In the genomic region with DNA sequence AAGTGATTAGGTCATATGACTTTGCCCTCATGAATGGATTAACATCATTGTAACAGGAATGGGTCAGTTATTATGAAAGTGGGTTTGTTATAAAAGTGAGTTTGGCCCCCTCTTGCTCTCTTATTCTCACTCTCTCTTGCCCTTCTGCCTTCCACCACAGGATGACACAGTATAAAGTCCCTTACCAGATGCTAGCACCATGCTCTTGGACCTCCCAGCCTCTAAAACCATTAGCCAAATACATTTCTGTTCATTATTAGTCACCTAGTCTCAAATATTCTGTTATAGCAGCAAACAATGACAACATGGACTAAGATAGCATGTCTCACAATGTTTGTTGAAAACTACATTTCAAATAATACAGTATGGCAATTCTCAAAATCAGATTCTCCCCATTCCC, we compare ENCODE assay signal across 1 cellular context.
TF ChIP-seq lines count a peak whose summit lies in the region.

No MANE protein-coding gene starts in this region.

TF ChIP-seq in GM12878, 131 proteins besides CTCF, POLR2A, EP300 and RAD21:
- TF ChIP-seq, protein P1, sequence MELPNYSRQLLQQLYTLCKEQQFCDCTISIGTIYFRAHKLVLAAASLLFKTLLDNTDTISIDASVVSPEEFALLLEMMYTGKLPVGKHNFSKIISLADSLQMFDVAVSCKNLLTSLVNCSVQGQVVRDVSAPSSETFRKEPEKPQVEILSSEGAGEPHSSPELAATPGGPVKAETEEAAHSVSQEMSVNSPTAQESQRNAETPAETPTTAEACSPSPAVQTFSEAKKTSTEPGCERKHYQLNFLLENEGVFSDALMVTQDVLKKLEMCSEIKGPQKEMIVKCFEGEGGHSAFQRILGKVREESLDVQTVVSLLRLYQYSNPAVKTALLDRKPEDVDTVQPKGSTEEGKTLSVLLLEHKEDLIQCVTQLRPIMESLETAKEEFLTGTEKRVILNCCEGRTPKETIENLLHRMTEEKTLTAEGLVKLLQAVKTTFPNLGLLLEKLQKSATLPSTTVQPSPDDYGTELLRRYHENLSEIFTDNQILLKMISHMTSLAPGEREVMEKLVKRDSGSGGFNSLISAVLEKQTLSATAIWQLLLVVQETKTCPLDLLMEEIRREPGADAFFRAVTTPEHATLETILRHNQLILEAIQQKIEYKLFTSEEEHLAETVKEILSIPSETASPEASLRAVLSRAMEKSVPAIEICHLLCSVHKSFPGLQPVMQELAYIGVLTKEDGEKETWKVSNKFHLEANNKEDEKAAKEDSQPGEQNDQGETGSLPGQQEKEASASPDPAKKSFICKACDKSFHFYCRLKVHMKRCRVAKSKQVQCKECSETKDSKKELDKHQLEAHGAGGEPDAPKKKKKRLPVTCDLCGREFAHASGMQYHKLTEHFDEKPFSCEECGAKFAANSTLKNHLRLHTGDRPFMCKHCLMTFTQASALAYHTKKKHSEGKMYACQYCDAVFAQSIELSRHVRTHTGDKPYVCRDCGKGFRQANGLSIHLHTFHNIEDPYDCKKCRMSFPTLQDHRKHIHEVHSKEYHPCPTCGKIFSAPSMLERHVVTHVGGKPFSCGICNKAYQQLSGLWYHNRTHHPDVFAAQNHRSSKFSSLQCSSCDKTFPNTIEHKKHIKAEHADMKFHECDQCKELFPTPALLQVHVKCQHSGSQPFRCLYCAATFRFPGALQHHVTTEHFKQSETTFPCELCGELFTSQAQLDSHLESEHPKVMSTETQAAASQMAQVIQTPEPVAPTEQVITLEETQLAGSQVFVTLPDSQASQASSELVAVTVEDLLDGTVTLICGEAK (IDR thresholded peaks at IDR 0.05; ENCODE audit: borderline replicate concordance), result no peak
- TF ChIP-seq SMAD5 (IDR thresholded peaks at IDR 0.05; ENCODE audit: low read depth) (no peak), MYB (IDR thresholded peaks at IDR 0.05; ENCODE audit: borderline replicate concordance, low read depth, low read length) (no peak), TARDBP (IDR thresholded peaks at IDR 0.05; ENCODE audit: borderline replicate concordance) (no peak), CBFB (IDR thresholded peaks at IDR 0.05; ENCODE audit: low read depth) (no peak)
- TF ChIP-seq, protein P2, sequence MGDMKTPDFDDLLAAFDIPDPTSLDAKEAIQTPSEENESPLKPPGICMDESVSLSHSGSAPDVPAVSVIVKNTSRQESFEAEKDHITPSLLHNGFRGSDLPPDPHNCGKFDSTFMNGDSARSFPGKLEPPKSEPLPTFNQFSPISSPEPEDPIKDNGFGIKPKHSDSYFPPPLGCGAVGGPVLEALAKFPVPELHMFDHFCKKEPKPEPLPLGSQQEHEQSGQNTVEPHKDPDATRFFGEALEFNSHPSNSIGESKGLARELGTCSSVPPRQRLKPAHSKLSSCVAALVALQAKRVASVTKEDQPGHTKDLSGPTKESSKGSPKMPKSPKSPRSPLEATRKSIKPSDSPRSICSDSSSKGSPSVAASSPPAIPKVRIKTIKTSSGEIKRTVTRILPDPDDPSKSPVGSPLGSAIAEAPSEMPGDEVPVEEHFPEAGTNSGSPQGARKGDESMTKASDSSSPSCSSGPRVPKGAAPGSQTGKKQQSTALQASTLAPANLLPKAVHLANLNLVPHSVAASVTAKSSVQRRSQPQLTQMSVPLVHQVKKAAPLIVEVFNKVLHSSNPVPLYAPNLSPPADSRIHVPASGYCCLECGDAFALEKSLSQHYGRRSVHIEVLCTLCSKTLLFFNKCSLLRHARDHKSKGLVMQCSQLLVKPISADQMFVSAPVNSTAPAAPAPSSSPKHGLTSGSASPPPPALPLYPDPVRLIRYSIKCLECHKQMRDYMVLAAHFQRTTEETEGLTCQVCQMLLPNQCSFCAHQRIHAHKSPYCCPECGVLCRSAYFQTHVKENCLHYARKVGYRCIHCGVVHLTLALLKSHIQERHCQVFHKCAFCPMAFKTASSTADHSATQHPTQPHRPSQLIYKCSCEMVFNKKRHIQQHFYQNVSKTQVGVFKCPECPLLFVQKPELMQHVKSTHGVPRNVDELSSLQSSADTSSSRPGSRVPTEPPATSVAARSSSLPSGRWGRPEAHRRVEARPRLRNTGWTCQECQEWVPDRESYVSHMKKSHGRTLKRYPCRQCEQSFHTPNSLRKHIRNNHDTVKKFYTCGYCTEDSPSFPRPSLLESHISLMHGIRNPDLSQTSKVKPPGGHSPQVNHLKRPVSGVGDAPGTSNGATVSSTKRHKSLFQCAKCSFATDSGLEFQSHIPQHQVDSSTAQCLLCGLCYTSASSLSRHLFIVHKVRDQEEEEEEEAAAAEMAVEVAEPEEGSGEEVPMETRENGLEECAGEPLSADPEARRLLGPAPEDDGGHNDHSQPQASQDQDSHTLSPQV (IDR thresholded peaks at IDR 0.05), result no peak
